Comparison of ENCODE assay signal across 17 cellular contexts in genomic region chr19:46606681-46607440, GRCh38. TPM values are rescaled to one million over a fixed set of nuclear protein-coding genes. Genes with fewer than 3 reads are reported as not detected.
DNase-seq lines count a peak whose midpoint lies in the region; ATAC-seq and TF ChIP-seq lines count a peak whose summit lies in the region.
"Had no signal": no experiment of that assay in that cellular context is flagged by ENCODE, and none has a peak within 500 bp of the region (broad histone marks: within the 10 kb centered on the region; RNA-seq: fewer than 3 reads in every experiment).

No MANE protein-coding gene starts in this region.

- H3K4me1 Mint-ChIP-seq in activated naive CD4-positive, alpha-beta T cell treated with anti-CD3 and anti-CD28 coated beads, Interleukin-2, amount 10 ng/mL, durations not matched to agents 7 days and 5 days, result peaks cover 81% of the 10 kb centered on the region

- H3K4me3 Mint-ChIP-seq in activated naive CD4-positive, alpha-beta T cell treated with anti-CD3 and anti-CD28 coated beads, Interleukin-2, amount 10 ng/mL, durations not matched to agents 7 days and 5 days, result no peak overlapping the region

- TF ChIP-seq CTCF in lower lobe of right lung (IDR thresholded peaks at IDR 0.05) (no peak), uterus (IDR thresholded peaks at IDR 0.05) (no peak)

- H3K9me3 Mint-ChIP-seq in activated naive CD4-positive, alpha-beta T cell treated with anti-CD3 and anti-CD28 coated beads, Interleukin-2, amount 10 ng/mL, durations not matched to agents 7 days and 5 days, result no peaks in the 10 kb centered on the region

- intact Hi-C loops in lower lobe of right lung (cut with DNase I) (loop anchor here (10.0 kb wide), 1 partner anchor 58 kb away; the partner anchor contains the start of gene DACT3), uterus (cut with DNase I; ENCODE audit: low total_unique reads) (no loop called here)

- H3K36me3 ChIP-seq in lower lobe of right lung (peaks cover 55% of the 10 kb centered on the region), uterus (no peaks in the 10 kb centered on the region)

- no peaks in the 10 kb centered on the region for H3K27me3 ChIP-seq in lower lobe of right lung (ENCODE audit: low read depth)
- H3K27me3 ChIP-seq in uterus, result no peaks in the 10 kb centered on the region
- H3K27me3 ChIP-seq: brain microvascular endothelial cell, gastroesophageal sphincter, SJSA1, thyroid gland had no signal

- peaks cover 71% of the 10 kb centered on the region for H3K36me3 Mint-ChIP-seq in activated naive CD4-positive, alpha-beta T cell treated with anti-CD3 and anti-CD28 coated beads, Interleukin-2, amount 10 ng/mL, durations not matched to agents 7 days and 5 days

- H3K4me3 ChIP-seq in lower lobe of right lung (no peak overlapping the region), uterus (no peak overlapping the region)
- H3K4me3 ChIP-seq: gastroesophageal sphincter, SJSA1, skin epidermis, thyroid gland had no signal

- peak overlapping the region; percentile 60 for H3K27ac ChIP-seq in angular gyrus (ENCODE audit: low read depth, low read length)
- no peak overlapping the region for H3K27ac ChIP-seq in lower lobe of right lung
- H3K27ac ChIP-seq in temporal lobe (ENCODE audit: low read depth, low read length), result peak overlapping the region; percentile 98
- peak overlapping the region in 1 of 2 donors; percentile 20 for H3K27ac ChIP-seq in uterus
- H3K27ac ChIP-seq: brain microvascular endothelial cell, SJSA1, thyroid gland had no signal

- H3K9me3 ChIP-seq in lower lobe of right lung (no peaks in the 10 kb centered on the region), uterus (no peaks in the 10 kb centered on the region)
- H3K9me3 ChIP-seq: gastroesophageal sphincter, SJSA1, thyroid gland had no signal

- TF ChIP-seq POLR2A in uterus (IDR thresholded peaks at IDR 0.05), result no peak

- ATAC-seq in lower lobe of right lung (no peak), GM18867 (IDR thresholded peaks at IDR 0.05; ENCODE audit: unreplicated experiment) (no peak)
- ATAC-seq: gastroesophageal sphincter had no signal

- H3K27me3 Mint-ChIP-seq in activated naive CD4-positive, alpha-beta T cell treated with anti-CD3 and anti-CD28 coated beads, Interleukin-2, amount 10 ng/mL, durations not matched to agents 7 days and 5 days, result no peaks in the 10 kb centered on the region

- CTCF ChIA-PET in activated naive CD4-positive, alpha-beta T cell treated with anti-CD3 and anti-CD28 coated beads, Interleukin-2, amount 10 ng/mL, durations not matched to agents 7 days and 5 days (lab: Charles Lee), result interaction anchor here (0.6 to 2.0 kb wide), 4 partner anchors 10 to 78 kb away, joined by 3 to 7 read pairs (median 5); no protein-coding TSS in a partner anchor

- H3K4me1 ChIP-seq in lower lobe of right lung, result peaks cover 35% of the 10 kb centered on the region
- H3K4me1 ChIP-seq in uterus, result peaks cover 0 to 8% of the 10 kb centered on the region in 2 donors

- no peak for DNase-seq in activated naive CD4-positive, alpha-beta T cell treated with anti-CD3 and anti-CD28 coated beads, Interleukin-2, amount 10 ng/mL, durations not matched to agents 7 days and 5 days
- DNase-seq in activated naive CD4-positive, alpha-beta T cell (lab: John Stamatoyannopoulos, UW), result no peak
- DNase-seq in lower lobe of right lung (peak; percentile 34), NCI-H526 treated with DMSO at 0.1 percent for 48 hours (lab: John Stamatoyannopoulos, UW) (no peak), uterus (no peak)
- DNase-seq: activated CD4-positive, CD25-positive, alpha-beta regulatory T cell; brain microvascular endothelial cell; HCEC 1CT; kidney glomerular epithelial cell; thyroid gland had no signal

- peak overlapping the region; percentile 45 for H3K27ac Mint-ChIP-seq in activated naive CD4-positive, alpha-beta T cell treated with anti-CD3 and anti-CD28 coated beads, Interleukin-2, amount 10 ng/mL, durations not matched to agents 7 days and 5 days

RNA-seq across cellular contexts. Expression of gene CALM3, which starts 5.7 kb away (rescaled TPM):
- total RNA-seq in lower lobe of right lung (155 TPM), temporal lobe (257 TPM), uterus (100 to 1,000 TPM in 3 of 4 donors, 10 to 100 TPM in 1; 83.8 to 225 (median 157) TPM)

RNA-seq across cellular contexts. Expression of gene PTGIR, which starts 18.0 kb away (rescaled TPM):
- total RNA-seq in lower lobe of right lung, result 6.9 TPM
- 0.25 TPM for total RNA-seq in temporal lobe
- 1 to 10 TPM in 2 of 4 donors, under 1 TPM in 2; 0.51 to 6.1 (median 3.5) TPM for total RNA-seq in uterus
- total RNA-seq: SJSA1 had no signal

RNA-seq across cellular contexts. Expression of gene GNG8, which starts 29.1 kb away (rescaled TPM):
- total RNA-seq in lower lobe of right lung (not detected), temporal lobe (not detected), uterus (not detected)
- total RNA-seq: gastroesophageal sphincter, M059J, SJSA1, thyroid gland had no signal

RNA-seq across cellular contexts. Expression of gene DACT3, which starts 54.1 kb away (rescaled TPM):
- total RNA-seq in lower lobe of right lung (4.9 TPM), temporal lobe (14.5 TPM), uterus (10 to 100 TPM in 3 of 4 donors, under 1 TPM in 1; 0.29 to 90.1 (median 30.3) TPM)

Comparison
In these comparisons a context has a peak if more than half of its experiments do, and no peak if none do; other contexts are left out.
1. RNA of gene GNG8, which starts 29.1 kb away (total RNA-seq): not detected in temporal lobe (single experiment); not detected in lower lobe of right lung (single experiment) and not detected in uterus; every median in the first group is over 10 times any median in the second.